Comparison of ENCODE assay signal across 14 cellular contexts in the genomic region with DNA sequence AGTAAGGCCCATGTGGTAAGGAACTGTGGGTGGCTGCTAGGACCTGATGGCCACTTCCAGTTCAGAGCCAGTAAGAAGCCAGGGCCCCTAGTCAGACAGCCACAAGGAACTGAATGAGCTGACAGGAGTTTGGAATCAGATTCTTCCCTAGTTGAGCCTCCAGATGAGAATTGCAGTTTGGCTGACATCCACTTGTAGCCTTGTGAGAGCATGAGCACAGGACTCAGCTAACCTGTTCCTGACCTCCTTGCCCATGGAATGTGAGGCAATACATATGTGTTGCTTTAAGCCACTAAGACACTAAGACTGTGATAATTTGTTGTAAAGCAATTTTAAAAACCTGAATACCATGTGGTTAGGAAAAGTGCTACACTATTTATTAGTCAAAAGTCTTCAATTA. TPM values are rescaled to one million over a fixed set of nuclear protein-coding genes. Genes with fewer than 3 reads are reported as not detected.
DNase-seq lines count a peak whose midpoint lies in the region; ATAC-seq and TF ChIP-seq lines count a peak whose summit lies in the region.
"Had no signal": no experiment of that assay in that cellular context is flagged by ENCODE, and none has a peak within 500 bp of the region (broad histone marks: within the 10 kb centered on the region; RNA-seq: fewer than 3 reads in every experiment).

No MANE protein-coding gene starts in this region.

- H3K9me3 Mint-ChIP-seq in CD4-positive, alpha-beta memory T cell, result peaks cover 0 to 2% (median 0%) of the 10 kb centered on the region in 8 donors
- peaks cover 4% of the 10 kb centered on the region for H3K9me3 Mint-ChIP-seq in activated naive CD8-positive, alpha-beta T cell treated with anti-CD3 and anti-CD28 coated beads for 36 hours
- H3K9me3 Mint-ChIP-seq: HFFc6 had no signal

- H3K4me3 ChIP-seq in CD4-positive, alpha-beta memory T cell (ENCODE audit: low read length in 2 of 2), result no peak overlapping the region
- H3K4me3 ChIP-seq in Jurkat, Clone E6-1 (ENCODE audit: low read length), result peak overlapping the region; percentile 66
- peak overlapping the region; percentile 79 for H3K4me3 ChIP-seq in neural cell (ENCODE audit: low read length)

- H3K27ac ChIP-seq in CD4-positive, alpha-beta memory T cell (ENCODE audit: low read depth, low read length), result no peak overlapping the region
- H3K27ac ChIP-seq in neural cell (ENCODE audit: low read length), result no peak overlapping the region

- H4K20me1 ChIP-seq in neural cell (ENCODE audit: insufficient read depth), result no peaks in the 10 kb centered on the region

- TF ChIP-seq RAD21 in neural cell (conservative IDR thresholded peaks at IDR 0.05), result no peak

- peaks cover 0 to 6% of the 10 kb centered on the region in 2 donors for H3K36me3 Mint-ChIP-seq in CD4-positive, alpha-beta memory T cell
- peaks cover 18% of the 10 kb centered on the region for H3K36me3 Mint-ChIP-seq in activated naive CD8-positive, alpha-beta T cell treated with anti-CD3 and anti-CD28 coated beads for 36 hours

- H3F3A ChIP-seq in neural cell (ENCODE audit: insufficient read depth, low read length, poor library complexity, severe bottlenecking), result no peaks in the 10 kb centered on the region

- peak overlapping the region in 3 of 8 donors; percentile 23 to 93 (median 35) for H3K4me3 Mint-ChIP-seq in CD4-positive, alpha-beta memory T cell
- peak overlapping the region; percentile 89 for H3K4me3 Mint-ChIP-seq in activated naive CD8-positive, alpha-beta T cell treated with anti-CD3 and anti-CD28 coated beads for 36 hours

- CTCF ChIA-PET in CD4-positive, alpha-beta memory T cell (lab: Charles Lee; ENCODE audit: partially characterized antibody), result interaction anchor here (0.9 to 3.6 kb wide), 7 partner anchors 8 to 61 kb away, joined by 3 to 21 read pairs (median 6); a partner anchor contains a TSS

- intact Hi-C loops in CD4-positive, alpha-beta memory T cell (cut with micrococcal nuclease), result no loop called here

- H3K4me1 Mint-ChIP-seq in CD4-positive, alpha-beta memory T cell, result peaks cover 22 to 59% (median 43%) of the 10 kb centered on the region in 4 donors
- H3K4me1 Mint-ChIP-seq in activated naive CD8-positive, alpha-beta T cell treated with anti-CD3 and anti-CD28 coated beads for 36 hours, result peaks cover 32% of the 10 kb centered on the region

- DNase-seq in CD4-positive, alpha-beta memory T cell, result no peak
- no peak for DNase-seq in Jurkat, Clone E6-1 (ENCODE audit: low read depth, low spot score)
- no peak for DNase-seq in activated naive CD8-positive, alpha-beta T cell treated with anti-CD3 and anti-CD28 coated beads for 36 hours
- DNase-seq in glomerular visceral epithelial cell (ENCODE audit: extremely low spot score), result no peak
- DNase-seq in NCI-H1694 (lab: John Stamatoyannopoulos, UW), result no peak
- DNase-seq in GDM1 (lab: John Stamatoyannopoulos, UW), result no peak
- DNase-seq: DMS79, HFFc6, KG1, substantia nigra had no signal

- peak overlapping the region in 5 of 7 donors; percentile 30 to 96 (median 92) for H3K27ac Mint-ChIP-seq in CD4-positive, alpha-beta memory T cell
- H3K27ac Mint-ChIP-seq in activated naive CD8-positive, alpha-beta T cell treated with anti-CD3 and anti-CD28 coated beads for 36 hours, result no peak overlapping the region

- peaks cover 42% of the 10 kb centered on the region for H3K4me1 ChIP-seq in CD4-positive, alpha-beta memory T cell (ENCODE audit: insufficient read depth, low read length)
- H3K4me1 ChIP-seq: breast epithelium, prostate gland had no signal

- TF ChIP-seq EP300 in neural cell (conservative IDR thresholded peaks at IDR 0.05; ENCODE audit: poor library complexity, severe bottlenecking), result no peak

- H3K9me3 ChIP-seq in CD4-positive, alpha-beta memory T cell (ENCODE audit: control insufficient read depth in 1 of 2, low read length in 2 of 2), result no peaks in the 10 kb centered on the region
- H3K9me3 ChIP-seq in neural cell (ENCODE audit: low read length), result no peaks in the 10 kb centered on the region
- H3K9me3 ChIP-seq: breast epithelium, prostate gland had no signal

- no peak overlapping the region for H2AFZ ChIP-seq in neural cell (ENCODE audit: low read depth, low read length)

- H3K9ac ChIP-seq in neural cell (ENCODE audit: low read length), result no peak overlapping the region

- no peak overlapping the region for H3K4me2 ChIP-seq in neural cell (ENCODE audit: low read length)

- POLR2A ChIA-PET in CD4-positive, alpha-beta memory T cell (lab: Charles Lee; ENCODE audit: partially characterized antibody), result interaction anchor here (0.9 to 3.7 kb wide), 5 partner anchors 8 to 972 kb away, joined by 3 to 47 read pairs (median 9); a partner anchor contains a TSS

- TF ChIP-seq CTCF in neural cell (IDR thresholded peaks at IDR 0.05; ENCODE audit: poor library complexity, severe bottlenecking), result no peak

- H3K9me2 ChIP-seq in neural cell (ENCODE audit: insufficient read depth, low read length), result no peaks in the 10 kb centered on the region

- H3K79me2 ChIP-seq in neural cell (replicated peaks; ENCODE audit: insufficient read depth, low read length), result peaks cover 26% of the 10 kb centered on the region

- H3K36me3 ChIP-seq in CD4-positive, alpha-beta memory T cell (ENCODE audit: insufficient read depth, low read length), result no peaks in the 10 kb centered on the region
- H3K36me3 ChIP-seq in neural cell (ENCODE audit: insufficient read depth, low read length), result no peaks in the 10 kb centered on the region
- H3K36me3 ChIP-seq: breast epithelium, prostate gland had no signal

- ATAC-seq in GM18909 (IDR thresholded peaks at IDR 0.05; ENCODE audit: poor library complexity, unreplicated experiment), result no peak

- no peaks in the 10 kb centered on the region for H3K27me3 Mint-ChIP-seq in CD4-positive, alpha-beta memory T cell
- H3K27me3 Mint-ChIP-seq in activated naive CD8-positive, alpha-beta T cell treated with anti-CD3 and anti-CD28 coated beads for 36 hours, result no peaks in the 10 kb centered on the region

- no peaks in the 10 kb centered on the region for H3K27me3 ChIP-seq in CD4-positive, alpha-beta memory T cell (ENCODE audit: insufficient read depth, low read length)
- H3K27me3 ChIP-seq in neural cell (ENCODE audit: insufficient read depth, low read depth, low read length), result no peaks in the 10 kb centered on the region
- H3K27me3 ChIP-seq: breast epithelium had no signal

TF ChIP-seq in neural cell, 6 proteins besides CTCF, POLR2A, EP300 and RAD21:
- TF ChIP-seq MXI1 (conservative IDR thresholded peaks at IDR 0.05; ENCODE audit: poor library complexity, severe bottlenecking) (no peak), EZH2 (IDR thresholded peaks at IDR 0.05; ENCODE audit: borderline replicate concordance, insufficient read depth, low read length, poor library complexity, severe bottlenecking) (no peak), SMC3 (conservative IDR thresholded peaks at IDR 0.05; ENCODE audit: poor library complexity) (no peak)
- TF ChIP-seq, protein P1, sequence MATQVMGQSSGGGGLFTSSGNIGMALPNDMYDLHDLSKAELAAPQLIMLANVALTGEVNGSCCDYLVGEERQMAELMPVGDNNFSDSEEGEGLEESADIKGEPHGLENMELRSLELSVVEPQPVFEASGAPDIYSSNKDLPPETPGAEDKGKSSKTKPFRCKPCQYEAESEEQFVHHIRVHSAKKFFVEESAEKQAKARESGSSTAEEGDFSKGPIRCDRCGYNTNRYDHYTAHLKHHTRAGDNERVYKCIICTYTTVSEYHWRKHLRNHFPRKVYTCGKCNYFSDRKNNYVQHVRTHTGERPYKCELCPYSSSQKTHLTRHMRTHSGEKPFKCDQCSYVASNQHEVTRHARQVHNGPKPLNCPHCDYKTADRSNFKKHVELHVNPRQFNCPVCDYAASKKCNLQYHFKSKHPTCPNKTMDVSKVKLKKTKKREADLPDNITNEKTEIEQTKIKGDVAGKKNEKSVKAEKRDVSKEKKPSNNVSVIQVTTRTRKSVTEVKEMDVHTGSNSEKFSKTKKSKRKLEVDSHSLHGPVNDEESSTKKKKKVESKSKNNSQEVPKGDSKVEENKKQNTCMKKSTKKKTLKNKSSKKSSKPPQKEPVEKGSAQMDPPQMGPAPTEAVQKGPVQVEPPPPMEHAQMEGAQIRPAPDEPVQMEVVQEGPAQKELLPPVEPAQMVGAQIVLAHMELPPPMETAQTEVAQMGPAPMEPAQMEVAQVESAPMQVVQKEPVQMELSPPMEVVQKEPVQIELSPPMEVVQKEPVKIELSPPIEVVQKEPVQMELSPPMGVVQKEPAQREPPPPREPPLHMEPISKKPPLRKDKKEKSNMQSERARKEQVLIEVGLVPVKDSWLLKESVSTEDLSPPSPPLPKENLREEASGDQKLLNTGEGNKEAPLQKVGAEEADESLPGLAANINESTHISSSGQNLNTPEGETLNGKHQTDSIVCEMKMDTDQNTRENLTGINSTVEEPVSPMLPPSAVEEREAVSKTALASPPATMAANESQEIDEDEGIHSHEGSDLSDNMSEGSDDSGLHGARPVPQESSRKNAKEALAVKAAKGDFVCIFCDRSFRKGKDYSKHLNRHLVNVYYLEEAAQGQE (IDR thresholded peaks at IDR 0.05; ENCODE audit: borderline replicate concordance), result no peak
TF ChIP-seq in neural cell: peak in this region for 0.

RNA-seq across cellular contexts. Expression of a gene that starts 1.1 kb away (rescaled TPM):
- 10 to 100 TPM; 44.3 to 50.8 TPM for total RNA-seq in CD4-positive, alpha-beta memory T cell
- 10 to 100 TPM; 22.3 to 28.0 TPM for polyA plus RNA-seq in CD4-positive, alpha-beta memory T cell
- polyA plus RNA-seq in Jurkat, Clone E6-1 (2012; ENCODE audit: insufficient read depth, insufficient read length), result 6.9 TPM
- total RNA-seq in activated naive CD8-positive, alpha-beta T cell treated with anti-CD3 and anti-CD28 coated beads for 36 hours, result 10 to 100 TPM; 16.8 to 22.6 TPM
- polyA plus RNA-seq in neural cell, result 14.2 and 15.1 TPM in 2 replicates
- polyA minus RNA-seq in neural cell, result 129 and 144 TPM in 2 replicates

RNA-seq across cellular contexts. Expression of a gene that starts 11.7 kb away (rescaled TPM):
- total RNA-seq in CD4-positive, alpha-beta memory T cell, result 10 to 100 TPM; 41.4 to 42.3 TPM
- polyA plus RNA-seq in CD4-positive, alpha-beta memory T cell, result 10 to 100 TPM; 41.1 to 52.9 TPM
- polyA plus RNA-seq in Jurkat, Clone E6-1 (2012; ENCODE audit: insufficient read depth, insufficient read length), result 87.9 TPM
- 10 to 100 TPM; 85.3 to 86.6 TPM for total RNA-seq in activated naive CD8-positive, alpha-beta T cell treated with anti-CD3 and anti-CD28 coated beads for 36 hours
- polyA plus RNA-seq in neural cell, result 68.3 and 84.7 TPM in 2 replicates
- polyA minus RNA-seq in neural cell, result 61.4 and 82.3 TPM in 2 replicates

Comparison
In these comparisons a context has a peak if more than half of its experiments do, and no peak if none do; other contexts are left out.
1. H3K4me3 ChIP-seq: peak in Jurkat, Clone E6-1 (single experiment) and neural cell (single experiment); none in CD4-positive, alpha-beta memory T cell (0 of 2).